ENCODE assay signal across 8 cellular contexts in genomic region chr22:46754110-46754799, GRCh38. TPM values are rescaled to one million over a fixed set of nuclear protein-coding genes. Genes with fewer than 3 reads are reported as not detected.
DNase-seq lines count a peak whose midpoint lies in the region; ATAC-seq lines count a peak whose summit lies in the region.

No MANE protein-coding gene starts in this region.

- H3K4me3 Mint-ChIP-seq in effector memory CD8-positive, alpha-beta T cell, result peak overlapping the region in 1 of 2 donors; percentile 17

- peak overlapping the region; percentile 91 for H3K27ac ChIP-seq in SJCRH30
- H3K27ac ChIP-seq in muscle layer of colon (ENCODE audit: low read depth, low read length), result peak overlapping the region; percentile 12

- H3K27me3 ChIP-seq in SJCRH30, result no peaks in the 10 kb centered on the region
- H3K27me3 ChIP-seq in muscle layer of colon (ENCODE audit: control insufficient read depth in 1 of 2, insufficient read depth in 2 of 2, low read length in 2 of 2), result no peaks in the 10 kb centered on the region

- H3K4me3 ChIP-seq in SJCRH30 (peak overlapping the region; percentile 33), muscle layer of colon (ENCODE audit: low read depth in 1 of 2, low read length in 2 of 2) (peak overlapping the region in 1 of 2 donors; percentile 10)

- H3K9me3 ChIP-seq in SJCRH30 (replicated peaks) (no peaks in the 10 kb centered on the region), muscle layer of colon (ENCODE audit: low read length) (no peaks in the 10 kb centered on the region)

- H3K36me3 ChIP-seq in SJCRH30, result no peaks in the 10 kb centered on the region
- H3K36me3 ChIP-seq in muscle layer of colon (ENCODE audit: insufficient read depth, low read length), result no peaks in the 10 kb centered on the region

- peak; percentile 65 for ATAC-seq in effector memory CD8-positive, alpha-beta T cell (replicated peaks)
- no peak for ATAC-seq in GM21717 (IDR thresholded peaks at IDR 0.05; ENCODE audit: unreplicated experiment)
- no peak for ATAC-seq in GM21723 (IDR thresholded peaks at IDR 0.05; ENCODE audit: unreplicated experiment)

- H3K4me1 ChIP-seq in SJCRH30, result peaks cover 15% of the 10 kb centered on the region
- peaks cover 21% of the 10 kb centered on the region for H3K4me1 ChIP-seq in muscle layer of colon (ENCODE audit: insufficient read depth, low read length)

- no peak overlapping the region for H3K9ac ChIP-seq in muscle layer of colon (ENCODE audit: low read length)

- DNase-seq in activated gamma-delta T cell treated with Interleukin-2 at 50 U/mL for 16 hours (peak; percentile 38), activated gamma-delta T cell (lab: John Stamatoyannopoulos, UW) (no peak), SJCRH30 (peak; percentile 92 to 94), NCI-H510A (lab: John Stamatoyannopoulos, UW) (no peak)
- DNase-seq in effector memory CD8-positive, alpha-beta T cell, result no peak

- peak overlapping the region in 1 of 2 donors; percentile 77 for H3K27ac Mint-ChIP-seq in effector memory CD8-positive, alpha-beta T cell

- H3K36me3 Mint-ChIP-seq in effector memory CD8-positive, alpha-beta T cell (ENCODE audit: insufficient read depth), result peaks cover 3% of the 10 kb centered on the region

- no peaks in the 10 kb centered on the region for H3K9me3 Mint-ChIP-seq in effector memory CD8-positive, alpha-beta T cell

- H3K27me3 Mint-ChIP-seq in effector memory CD8-positive, alpha-beta T cell, result no peaks in the 10 kb centered on the region

- H3K4me1 Mint-ChIP-seq in effector memory CD8-positive, alpha-beta T cell (ENCODE audit: low read depth in 2 of 2), result peaks cover 28 to 31% of the 10 kb centered on the region in 2 donors

RNA-seq across cellular contexts. Expression of gene TBC1D22A, which starts 8.2 kb away (rescaled TPM):
- 8.4 and 8.9 TPM in 2 replicates for total RNA-seq in SJCRH30 (2014; rRNA removed; shearing (Covaris generic))

RNA-seq across cellular contexts. Expression of gene CERK, which starts 16.2 kb away (rescaled TPM):
- 87.7 and 92.7 TPM in 2 replicates for total RNA-seq in SJCRH30 (2014; rRNA removed; shearing (Covaris generic))

Comparison
In these comparisons a context has a peak if more than half of its experiments do, and no peak if none do; other contexts are left out.
1. DNase-seq: peak in activated gamma-delta T cell treated with Interleukin-2 at 50 U/mL for 16 hours (single experiment) and SJCRH30 (2 of 2); none in activated gamma-delta T cell (single experiment), effector memory CD8-positive, alpha-beta T cell (0 of 3) and NCI-H510A (single experiment).